Comparison of ENCODE assay signal across 15 cellular contexts in the genomic region with DNA sequence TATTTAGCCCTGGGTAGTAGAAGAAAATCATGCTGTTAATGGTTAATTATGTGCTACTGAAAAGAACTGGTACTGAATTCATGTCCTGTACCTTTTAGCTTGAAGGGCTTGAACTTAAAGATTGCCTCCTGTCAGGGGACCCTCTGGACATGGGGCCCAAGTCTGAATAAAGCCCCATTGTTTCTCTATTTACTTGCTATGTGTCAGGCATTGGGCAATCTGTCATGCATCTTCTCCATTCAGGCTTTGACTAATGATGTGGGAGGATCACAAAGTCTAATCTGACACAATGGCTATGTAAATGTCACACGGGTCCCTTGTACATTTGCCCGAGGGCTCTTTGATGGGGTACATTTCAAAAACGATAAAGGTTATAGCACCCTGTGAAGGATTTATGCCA.
A peak's percentile ranks its signal among the peaks of the same experiment; 100 is the strongest.
DNase-seq lines count a peak whose midpoint lies in the region; TF ChIP-seq lines count a peak whose summit lies in the region.
"Had no signal": no experiment of that assay in that cellular context is flagged by ENCODE, and none has a peak within 500 bp of the region (broad histone marks: within the 10 kb centered on the region; RNA-seq: fewer than 3 reads in every experiment).

No MANE protein-coding gene starts in this region.

- H3K27me3 ChIP-seq in hepatocyte = no peaks in the 10 kb centered on the region
- H3K27me3 ChIP-seq: Peyer's patch had no signal

- no peak overlapping the region for H3K4me3 ChIP-seq in hepatocyte
- H3K4me3 ChIP-seq: A549, Peyer's patch had no signal

- no peak overlapping the region for H3K27ac ChIP-seq in hepatocyte
- H3K27ac ChIP-seq: A549, Peyer's patch had no signal

- WGBS in hepatocyte (ENCODE audit: low lambda C conversion rate, missing lambda C conversion rate) = 58% methylated on average over 3 of the region's 3 CpGs

- no peaks in the 10 kb centered on the region for H4K20me1 ChIP-seq in hepatocyte (ENCODE audit: insufficient read depth, poor library complexity, severe bottlenecking)

- no peak for TF ChIP-seq CTCF in hepatocyte (IDR thresholded peaks at IDR 0.05; ENCODE audit: poor library complexity)

- no peaks in the 10 kb centered on the region for H3K4me1 ChIP-seq in hepatocyte (ENCODE audit: insufficient read depth)
- H3K4me1 ChIP-seq: A549, Peyer's patch had no signal

- DNase-seq in NCI-H82 (lab: John Stamatoyannopoulos, UW) (peak; percentile 47), NCI-H82 treated with DMSO at 0.1 percent for 48 hours (lab: John Stamatoyannopoulos, UW; ENCODE audit: unreplicated experiment) (no peak), NCI-H460 (ENCODE audit: extremely low read depth, low read depth) (peak; percentile 17), hepatocyte (ENCODE audit: low spot score) (peak; percentile 6), retina (peak; percentile 19), activated gamma-delta T cell treated with Interleukin-2 at 50 U/mL for 16 hours (no peak), T1000 (lab: John Stamatoyannopoulos, UW) (no peak), MV-4-11 (lab: John Stamatoyannopoulos, UW) (no peak)
- DNase-seq: KG1, NCI-H1105, NCI-H187 treated with DMSO at 0.1 percent for 48 hours, NCI-H2227 treated with DMSO at 0.1 percent for 48 hours, Peyer's patch, Right ventricle myocardium superior had no signal

- no peaks in the 10 kb centered on the region for H3K9me2 ChIP-seq in hepatocyte (replicated peaks; ENCODE audit: insufficient read depth)

- H3K79me2 ChIP-seq in hepatocyte = no peaks in the 10 kb centered on the region

- H2AFZ ChIP-seq in hepatocyte = no peak overlapping the region

- no peaks in the 10 kb centered on the region for H3K36me3 ChIP-seq in hepatocyte (replicated peaks; ENCODE audit: insufficient read depth, low read depth)
- H3K36me3 ChIP-seq: Peyer's patch had no signal

- no peaks in the 10 kb centered on the region for H3K9me3 ChIP-seq in hepatocyte (ENCODE audit: low read depth)
- H3K9me3 ChIP-seq: A549, Peyer's patch had no signal

- no peak overlapping the region for H3K4me2 ChIP-seq in hepatocyte
- H3K4me2 ChIP-seq: A549 had no signal

Comparison
In these comparisons a context has a peak if more than half of its experiments do, and no peak if none do; other contexts are left out.
1. DNase-seq: peak in NCI-H82 (single experiment), NCI-H460 (single experiment), hepatocyte (single experiment) and retina (single experiment); none in NCI-H82 treated with DMSO at 0.1 percent for 48 hours (single experiment), activated gamma-delta T cell treated with Interleukin-2 at 50 U/mL for 16 hours (single experiment), T1000 (single experiment) and MV-4-11 (single experiment).